30 cellular contexts compared by ENCODE assay signal in the genomic region with DNA sequence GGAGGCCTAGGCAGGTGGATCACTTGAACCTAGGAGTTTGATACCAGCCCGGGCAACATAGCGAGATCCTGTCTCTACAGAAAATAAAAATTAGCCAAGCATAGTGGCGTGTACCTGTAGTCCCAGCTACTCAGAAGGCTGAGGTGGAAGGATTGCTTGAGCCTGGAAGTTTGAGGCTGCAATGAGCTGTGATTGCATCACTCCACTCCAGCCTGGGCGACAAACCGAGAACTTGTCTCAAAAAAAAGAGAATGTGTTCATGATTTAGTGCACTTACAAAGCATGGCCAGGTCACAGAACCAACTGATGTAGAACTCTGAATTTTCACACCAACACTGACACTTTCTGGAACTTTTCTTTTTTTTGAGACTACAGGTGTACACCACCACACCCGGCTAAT.
"Had no signal": no experiment of that assay in that cellular context is flagged by ENCODE, and none has a peak within 500 bp of the region (broad histone marks: within the 10 kb centered on the region; RNA-seq: fewer than 3 reads in every experiment).

No MANE protein-coding gene starts in this region.

- H3K27me3 Mint-ChIP-seq: type B pancreatic cell had no signal

- FAIRE-seq: islet of Langerhans, kidney, pancreas had no signal

- H3K4me3 Mint-ChIP-seq: immature natural killer cell; mesothelial cell of epicardium; naive B cell; natural killer cell; nephron progenitor cell; neural progenitor cell; stimulated activated memory B cell treated with anti-CD40 and anti-IgM and Interleukin-4, amounts not matched to agents 10 μg/mL and 1 μg/mL and 100 μg/mL, for 72 hours; stimulated activated naive CD8-positive, alpha-beta T cell treated with anti-CD3 and anti-CD28 coated beads, Interleukin-15, amount 100 ng/mL, for 72 hours; type B pancreatic cell had no signal

- H2AFZ ChIP-seq: neural progenitor cell had no signal

- ATAC-seq: left colon; left lung; natural killer cell; pancreas; right cardiac atrium; stimulated activated memory B cell treated with anti-CD40 and anti-IgM and Interleukin-4, amounts not matched to agents 10 μg/mL and 1 μg/mL and 100 μg/mL, for 72 hours; stimulated activated naive CD8-positive, alpha-beta T cell treated with anti-CD3 and anti-CD28 coated beads, Interleukin-15, amount 100 ng/mL, for 72 hours had no signal

- H3K4me1 ChIP-seq: left lung, pancreas, prostate gland, tibial nerve, uterus had no signal

- H3K4me1 Mint-ChIP-seq: immature natural killer cell; naive B cell; natural killer cell; stimulated activated memory B cell treated with anti-CD40 and anti-IgM and Interleukin-4, amounts not matched to agents 10 μg/mL and 1 μg/mL and 100 μg/mL, for 72 hours; stimulated activated naive CD8-positive, alpha-beta T cell treated with anti-CD3 and anti-CD28 coated beads, Interleukin-15, amount 100 ng/mL, for 72 hours had no signal

- H3K4me3 ChIP-seq: left lung, lung, neural progenitor cell, pancreas, prostate gland, smooth muscle cell, tibial nerve, uterus had no signal

- H3K27ac ChIP-seq: left lung, neural progenitor cell, pancreas, prostate gland, tibial nerve, uterus had no signal

- DNase-seq: hypothalamus; immature natural killer cell; kidney; left colon; left lung; mesendoderm; naive B cell; natural killer cell; nephron progenitor cell; pancreas; posterior cingulate gyrus; retina; right cardiac atrium; stimulated activated CD4-positive, alpha-beta T cell treated with anti-CD3 and anti-CD28 coated beads, Interleukin-1b, Interleukin-23, amount 100 ng/mL, for 48 hours; stimulated activated CD4-positive, alpha-beta T cell treated with anti-CD3 and anti-CD28 coated beads, Interleukin-2, amount 100 ng/mL, for 48 hours; stimulated activated CD4-positive, alpha-beta T cell treated with anti-CD3 and anti-CD28 coated beads, Interleukin-4, amount 100 ng/mL, for 4 hours; stimulated activated CD8-positive, alpha-beta memory T cell treated with anti-CD3 and anti-CD28 coated beads, Interleukin-4, amount 100 ng/mL, for 48 hours; stimulated activated naive CD4-positive, alpha-beta T cell treated with Interleukin-2 at 50 U/mL for 16 hours; stimulated activated naive CD8-positive, alpha-beta T cell treated with anti-CD3 and anti-CD28 coated beads, Interleukin-15, amount 100 ng/mL, for 72 hours; substantia nigra; uterus had no signal

- H3K27me3 ChIP-seq: left lung, neural progenitor cell, pancreas, tibial nerve, uterus had no signal

- H3K9ac ChIP-seq: neural progenitor cell had no signal

- H3K36me3 Mint-ChIP-seq: neural progenitor cell; stimulated activated memory B cell treated with anti-CD40 and anti-IgM and Interleukin-4, amounts not matched to agents 10 μg/mL and 1 μg/mL and 100 μg/mL, for 72 hours had no signal

- H3K36me3 ChIP-seq: left lung, pancreas, prostate gland, tibial nerve, uterus had no signal

- H3K27ac Mint-ChIP-seq: immature natural killer cell; mesothelial cell of epicardium; naive B cell; natural killer cell; nephron progenitor cell; stimulated activated memory B cell treated with anti-CD40 and anti-IgM and Interleukin-4, amounts not matched to agents 10 μg/mL and 1 μg/mL and 100 μg/mL, for 72 hours; stimulated activated naive CD8-positive, alpha-beta T cell treated with anti-CD3 and anti-CD28 coated beads, Interleukin-15, amount 100 ng/mL, for 72 hours; type B pancreatic cell had no signal

- H3K9me3 ChIP-seq: pancreas, prostate gland had no signal

- H3K4me2 ChIP-seq: neural progenitor cell, smooth muscle cell had no signal
